Comparison of ENCODE assay signal across 9 cellular contexts in genomic region chr7:767941-768729, GRCh38. TPM values are rescaled to one million over a fixed set of nuclear protein-coding genes. Genes with fewer than 3 reads are reported as not detected.
A peak's percentile ranks its signal among the peaks of the same experiment; 100 is the strongest.
DNase-seq lines count a peak whose midpoint lies in the region; ATAC-seq, FAIRE-seq and TF ChIP-seq lines count a peak whose summit lies in the region.
"Had no signal": no experiment of that assay in that cellular context is flagged by ENCODE, and none has a peak within 500 bp of the region (broad histone marks: within the 10 kb centered on the region; RNA-seq: fewer than 3 reads in every experiment).

No MANE protein-coding gene starts in this region.

- TF ChIP-seq CTCF in WTC11 (IDR thresholded peaks at IDR 0.05) = no peak
- no peak for TF ChIP-seq CTCF in osteocyte (IDR thresholded peaks at IDR 0.05)

- H3K36me3 Mint-ChIP-seq in WTC11 (peaks cover 27% of the 10 kb centered on the region), osteocyte (ENCODE audit: unreplicated experiment) (peaks cover 36% of the 10 kb centered on the region)

- no peak overlapping the region for H3K4me3 Mint-ChIP-seq in WTC11
- no peak overlapping the region for H3K4me3 Mint-ChIP-seq in osteocyte (ENCODE audit: unreplicated experiment)

- H3K4me1 Mint-ChIP-seq in WTC11 (no peaks in the 10 kb centered on the region), osteocyte (ENCODE audit: unreplicated experiment) (peaks cover 31% of the 10 kb centered on the region)

- DNase-seq in Right ventricle myocardium inferior (ENCODE audit: missing footprints) = peak; percentile 72
- no peak for DNase-seq in cardiac septum (ENCODE audit: low spot score)
- no peak for DNase-seq in WTC11 (ENCODE audit: low spot score)
- peak; percentile 59 for DNase-seq in left ventricle myocardium superior
- DNase-seq in urothelium cell line (ENCODE audit: low spot score) = no peak
- no peak for DNase-seq in central memory CD4-positive, alpha-beta T cell
- DNase-seq in osteocyte (ENCODE audit: extremely low spot score, unreplicated experiment) = no peak

- CTCF ChIA-PET in WTC11 (lab: Charles Lee) = interaction anchor here (0.6 to 1.0 kb wide), 2 partner anchors 73 to 106 kb away, joined by 3 to 4 read pairs; no protein-coding TSS in a partner anchor

- ATAC-seq in Right ventricle myocardium inferior (no peak), WTC11 (no peak), left ventricle myocardium superior (peak; percentile 3), GM18868 (IDR thresholded peaks at IDR 0.05; ENCODE audit: unreplicated experiment) (no peak)

- no peaks in the 10 kb centered on the region for H3K9me3 Mint-ChIP-seq in WTC11
- H3K9me3 Mint-ChIP-seq in osteocyte (ENCODE audit: unreplicated experiment) = no peaks in the 10 kb centered on the region
- H3K9me3 Mint-ChIP-seq: activated naive CD4-positive, alpha-beta T cell treated with anti-CD3 and anti-CD28 coated beads, Interleukin-2, amount 50 U/mL, for 72 hours had no signal

- H3K27me3 Mint-ChIP-seq in WTC11 (ENCODE audit: low read depth) = no peaks in the 10 kb centered on the region
- H3K27me3 Mint-ChIP-seq in osteocyte (ENCODE audit: unreplicated experiment) = no peaks in the 10 kb centered on the region

- intact Hi-C loops in Right ventricle myocardium inferior (cut with DNase I) = no loop called here
- intact Hi-C loops in cardiac septum (cut with DNase I) = no loop called here
- intact Hi-C loops in left ventricle myocardium superior (cut with micrococcal nuclease) = no loop called here

- H3K27ac Mint-ChIP-seq in WTC11 (peak overlapping the region; percentile 54), osteocyte (ENCODE audit: unreplicated experiment) (no peak overlapping the region)

- POLR2A ChIA-PET in WTC11 (lab: Charles Lee) = interaction anchor here (0.7 kb wide), 1 partner anchor 1912 kb away, joined by 3 read pairs; no protein-coding TSS in a partner anchor

- peak; percentile 78 for FAIRE-seq in urothelium cell line (lab: Jason Lieb, UNC)

TF ChIP-seq in WTC11, 78 proteins besides CTCF, POLR2A, EP300 and RAD21:
- TF ChIP-seq ETV6 (CRISPR knock-in tag; IDR thresholded peaks at IDR 0.05) (no peak), CDX4 (CRISPR knock-in tag; IDR thresholded peaks at IDR 0.05; ENCODE audit: borderline replicate concordance) (no peak)

RNA-seq across cellular contexts. Expression of gene PRKAR1B, which starts 41.1 kb away (rescaled TPM):
- total RNA-seq in Right ventricle myocardium inferior = 16.7 TPM
- 13.5 TPM for total RNA-seq in cardiac septum
- 40.8 to 44.1 TPM (median 43.6 TPM) in 3 replicates for total RNA-seq in WTC11 (2021)
- total RNA-seq in left ventricle myocardium superior = 16.5 TPM
- 10.9 and 12.0 TPM in 2 replicates for total RNA-seq in osteocyte

RNA-seq across cellular contexts. Expression of gene DNAAF5, which starts 41.6 kb away (rescaled TPM):
- total RNA-seq in Right ventricle myocardium inferior (17.7 TPM), cardiac septum (22.1 TPM), WTC11 (2021) (55.5 to 62.2 TPM (median 56.0 TPM) in 3 replicates), left ventricle myocardium superior (22.8 TPM), osteocyte (28.1 and 36.9 TPM in 2 replicates)

Comparison
In these comparisons a context has a peak if more than half of its experiments do, and no peak if none do; other contexts are left out.
1. DNase-seq: peak in Right ventricle myocardium inferior (single experiment) and left ventricle myocardium superior (single experiment); none in cardiac septum (single experiment), WTC11 (single experiment), urothelium cell line (single experiment), central memory CD4-positive, alpha-beta T cell (single experiment) and osteocyte (single experiment).